16 cellular contexts compared by ENCODE assay signal in genomic region chr10:110459600-110459999, GRCh38. TPM values are rescaled to one million over a fixed set of nuclear protein-coding genes. Genes with fewer than 3 reads are reported as not detected.
DNase-seq lines count a peak whose midpoint lies in the region; ATAC-seq and TF ChIP-seq lines count a peak whose summit lies in the region.
"Had no signal": no experiment of that assay in that cellular context is flagged by ENCODE, and none has a peak within 500 bp of the region (broad histone marks: within the 10 kb centered on the region; RNA-seq: fewer than 3 reads in every experiment).

No MANE protein-coding gene starts in this region.

- H3K27ac ChIP-seq in left ventricle myocardium inferior (replicated peaks) (peak overlapping the region; percentile 50), SJSA1 (peak overlapping the region; percentile 74)
- H3K27ac ChIP-seq: SK-N-MC, vagina had no signal

- ATAC-seq in left cardiac atrium (no peak), left lobe of liver (no peak)
- ATAC-seq in stimulated activated naive B cell treated with anti-CD40 and anti-IgM and Interleukin-4, amounts not matched to agents 10 μg/mL and 1 μg/mL and 100 μg/mL, for 72 hours (replicated peaks), result no peak

- H3K36me3 ChIP-seq in left ventricle myocardium inferior (no peaks in the 10 kb centered on the region), SJSA1 (no peaks in the 10 kb centered on the region)
- H3K36me3 ChIP-seq: HAP-1, vagina had no signal

- intact Hi-C loops in left ventricle myocardium inferior (cut with micrococcal nuclease) (no loop called here), left cardiac atrium (cut with DNase I) (no loop called here)

- no peaks in the 10 kb centered on the region for H3K36me3 Mint-ChIP-seq in stimulated activated naive B cell treated with anti-CD40 and anti-IgM and Interleukin-4, amounts not matched to agents 10 μg/mL and 1 μg/mL and 100 μg/mL, for 72 hours
- H3K36me3 Mint-ChIP-seq: activated naive CD4-positive, alpha-beta T cell treated with anti-CD3 and anti-CD28 coated beads, Interleukin-2, amount 50 U/mL, for 72 hours; brain had no signal

- H3K4me3 ChIP-seq in left ventricle myocardium inferior (no peak overlapping the region), SJSA1 (no peak overlapping the region)
- H3K4me3 ChIP-seq: HAP-1, SK-N-MC, vagina had no signal

- peaks cover 71 to 88% of the 10 kb centered on the region in 2 donors for H3K4me1 Mint-ChIP-seq in stimulated activated naive B cell treated with anti-CD40 and anti-IgM and Interleukin-4, amounts not matched to agents 10 μg/mL and 1 μg/mL and 100 μg/mL, for 72 hours

- TF ChIP-seq CTCF in left ventricle myocardium inferior (IDR thresholded peaks at IDR 0.05; ENCODE audit: borderline replicate concordance), result no peak

- H3K4me1 ChIP-seq in left ventricle myocardium inferior (peaks cover 33% of the 10 kb centered on the region), SJSA1 (replicated peaks) (peaks cover 36% of the 10 kb centered on the region)
- H3K4me1 ChIP-seq: HAP-1, vagina had no signal

- peak overlapping the region; percentile 92 for H3K27ac Mint-ChIP-seq in stimulated activated naive B cell treated with anti-CD40 and anti-IgM and Interleukin-4, amounts not matched to agents 10 μg/mL and 1 μg/mL and 100 μg/mL, for 72 hours
- H3K27ac Mint-ChIP-seq: activated CD4-positive, alpha-beta T cell treated with anti-CD3 and anti-CD28 coated beads, Interleukin-2, amount 10 ng/mL, durations not matched to agents 7 days and 5 days; nephron had no signal

- H3K9me3 Mint-ChIP-seq in stimulated activated naive B cell treated with anti-CD40 and anti-IgM and Interleukin-4, amounts not matched to agents 10 μg/mL and 1 μg/mL and 100 μg/mL, for 72 hours, result no peaks in the 10 kb centered on the region
- H3K9me3 Mint-ChIP-seq: activated CD4-positive, alpha-beta T cell treated with anti-CD3 and anti-CD28 coated beads, Interleukin-2, amount 10 ng/mL, durations not matched to agents 7 days and 5 days; activated naive CD4-positive, alpha-beta T cell treated with anti-CD3 and anti-CD28 coated beads, Interleukin-2, amount 50 U/mL, for 72 hours; nephron had no signal

- H3K9me3 ChIP-seq in left ventricle myocardium inferior (replicated peaks) (no peaks in the 10 kb centered on the region), SJSA1 (replicated peaks) (no peaks in the 10 kb centered on the region)
- H3K9me3 ChIP-seq: HAP-1, vagina had no signal

- H3K27me3 ChIP-seq in left ventricle myocardium inferior (ENCODE audit: low read depth) (no peaks in the 10 kb centered on the region), SJSA1 (replicated peaks) (no peaks in the 10 kb centered on the region)
- H3K27me3 ChIP-seq: vagina had no signal

- peak overlapping the region; percentile 4 to 75 for H3K4me3 Mint-ChIP-seq in stimulated activated naive B cell treated with anti-CD40 and anti-IgM and Interleukin-4, amounts not matched to agents 10 μg/mL and 1 μg/mL and 100 μg/mL, for 72 hours
- H3K4me3 Mint-ChIP-seq: activated CD4-positive, alpha-beta T cell treated with anti-CD3 and anti-CD28 coated beads, Interleukin-2, amount 10 ng/mL, durations not matched to agents 7 days and 5 days; brain; nephron had no signal

- DNase-seq in left ventricle myocardium inferior (no peak), left cardiac atrium (no peak), SJSA1 (ENCODE audit: low read depth in 1 of 2, low spot score in 2 of 2) (no peak), left lobe of liver (ENCODE audit: low spot score) (peak; percentile 34), SW 1271 (lab: John Stamatoyannopoulos, UW) (no peak), NOMO-1 treated with dmso at 0.1 percent for 144 hours (lab: John Stamatoyannopoulos, UW; ENCODE audit: unreplicated experiment) (no peak), NCI-H82 treated with DMSO at 0.1 percent for 48 hours (lab: John Stamatoyannopoulos, UW; ENCODE audit: unreplicated experiment) (no peak)
- DNase-seq in stimulated activated naive B cell treated with anti-CD40 and anti-IgM and Interleukin-4, amounts not matched to agents 10 μg/mL and 1 μg/mL and 100 μg/mL, for 72 hours, result no peak
- DNase-seq: activated CD4-positive, alpha-beta T cell treated with anti-CD3 and anti-CD28 coated beads, Interleukin-2, amount 10 ng/mL, durations not matched to agents 7 days and 5 days; NCI-H1436 treated with DMSO at 0.1 percent for 48 hours had no signal

- H3K27me3 Mint-ChIP-seq in stimulated activated naive B cell treated with anti-CD40 and anti-IgM and Interleukin-4, amounts not matched to agents 10 μg/mL and 1 μg/mL and 100 μg/mL, for 72 hours, result no peaks in the 10 kb centered on the region
- H3K27me3 Mint-ChIP-seq: activated CD4-positive, alpha-beta T cell treated with anti-CD3 and anti-CD28 coated beads, Interleukin-2, amount 10 ng/mL, durations not matched to agents 7 days and 5 days had no signal

RNA-seq across cellular contexts. Expression of gene DUSP5, which starts 38.1 kb away (rescaled TPM):
- total RNA-seq in left ventricle myocardium inferior, result 15.0 TPM
- 10 to 100 TPM in 1 of 2 donors, 1 to 10 TPM in 1; 8.9 to 14.3 TPM for total RNA-seq in left cardiac atrium
- 12.9 and 18.9 TPM in 2 replicates for total RNA-seq in SJSA1 (2014; rRNA removed; shearing (Covaris generic))
- total RNA-seq in left lobe of liver, result 3.8 TPM
